Comparison of ENCODE assay signal across 1 cellular context in the genomic region with DNA sequence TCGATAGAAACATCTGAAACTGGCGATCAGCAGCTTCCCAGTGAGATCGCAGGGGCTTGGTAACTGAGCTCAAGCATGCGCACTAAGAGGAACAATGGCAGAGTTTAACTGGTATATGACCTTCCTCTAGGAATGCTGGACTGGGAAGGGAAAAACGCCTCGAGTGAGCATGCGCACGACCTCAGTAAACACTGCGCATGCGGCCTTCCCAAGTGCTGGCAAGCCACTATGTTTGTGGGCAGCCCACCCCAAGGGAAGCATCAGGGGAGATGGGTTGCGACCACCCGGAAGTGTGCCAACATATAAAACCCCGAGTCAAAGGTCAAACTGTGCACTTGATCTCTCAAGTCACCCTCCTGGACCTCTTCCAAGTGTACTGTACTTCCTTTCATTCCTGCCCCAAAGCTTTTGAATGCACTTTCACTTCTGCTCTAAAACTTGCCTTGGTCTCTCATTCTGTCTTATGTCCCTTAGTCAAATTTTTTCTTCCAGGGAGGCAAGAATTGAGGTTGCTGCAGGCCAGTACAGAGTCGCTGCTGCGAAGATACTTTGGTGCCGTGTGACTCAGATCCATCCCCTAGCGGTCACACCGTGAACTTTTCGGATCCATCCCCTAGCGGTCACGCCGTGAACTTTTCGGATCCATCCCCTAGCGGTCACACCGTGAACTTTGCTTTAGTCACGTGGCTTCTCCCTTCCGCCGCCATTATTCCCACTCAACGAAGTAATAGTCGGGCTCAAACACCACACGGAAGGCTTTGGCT.
TF ChIP-seq lines count a peak whose summit lies in the region.

No MANE protein-coding gene starts in this region.

TF ChIP-seq in K562, 482 proteins besides CTCF, POLR2A, EP300 and RAD21 (continued from another document and continues in another):
- TF ChIP-seq GTF2B (IDR thresholded peaks at IDR 0.05; ENCODE audit: extremely low read depth, insufficient read length) (no peak), ZBTB40 (IDR thresholded peaks at IDR 0.05) (no peak), ZBTB40 (CRISPR knock-in tag; IDR thresholded peaks at IDR 0.05) (0 out of 2 replicates have a peak, but pooled peaks have one; percentile 27), TGIF2 (CRISPR knock-in tag; IDR thresholded peaks at IDR 0.05) (no peak), SUPT5H (IDR thresholded peaks at IDR 0.05) (no peak), EP400 (IDR thresholded peaks at IDR 0.05) (no peak), SPI1 (IDR thresholded peaks at IDR 0.05; ENCODE audit: borderline replicate concordance, low read depth, low read length) (no peak), HMG20A (CRISPR knock-in tag; conservative IDR thresholded peaks at IDR 0.05) (no peak), ATF4 (CRISPR knock-in tag; IDR thresholded peaks at IDR 0.05) (no peak), HNRNPUL1 (IDR thresholded peaks at IDR 0.05; ENCODE audit: low read length) (no peak), KLF10 (CRISPR knock-in tag; IDR thresholded peaks at IDR 0.05) (no peak), ZNF764 (CRISPR knock-in tag; IDR thresholded peaks at IDR 0.05; ENCODE audit: low read depth) (no peak), HDAC2 (IDR thresholded peaks at IDR 0.05) (0 out of 2 replicates have a peak, but pooled peaks have one; percentile 22), SIX5 (IDR thresholded peaks at IDR 0.05; ENCODE audit: borderline replicate concordance in 1 of 2, insufficient read depth in 1 of 2, low read depth in 1 of 2, low read length in 2 of 2) (no peak), ZNF644 (tag; IDR thresholded peaks at IDR 0.05; ENCODE audit: low read depth) (no peak), POLR3G (IDR thresholded peaks at IDR 0.05; ENCODE audit: extremely low read depth, insufficient read length, insufficient replicate concordance) (no peak), HDAC6 (IDR thresholded peaks at IDR 0.05; ENCODE audit: low read depth, low read length) (no peak), NCOA2 (IDR thresholded peaks at IDR 0.05; ENCODE audit: partially characterized antibody in 2 of 2) (no peak), HDAC1 (IDR thresholded peaks at IDR 0.05) (no peak), NFATC3 (IDR thresholded peaks at IDR 0.05) (no peak), STAT6 (CRISPR knock-in tag; IDR thresholded peaks at IDR 0.05) (no peak), ZNF830 (CRISPR knock-in tag; IDR thresholded peaks at IDR 0.05) (no peak), NELFE (IDR thresholded peaks at IDR 0.05; ENCODE audit: insufficient read depth, insufficient read length) (no peak), ZNF584 (CRISPR knock-in tag; IDR thresholded peaks at IDR 0.05; ENCODE audit: low read depth) (no peak), LEF1 (IDR thresholded peaks at IDR 0.05) (no peak), ZNF282 (CRISPR knock-in tag; IDR thresholded peaks at IDR 0.05) (no peak), U2AF1 (optimal IDR thresholded peaks at IDR 0.05; ENCODE audit: low read depth, low read length) (no peak)
- TF ChIP-seq, protein P1, sequence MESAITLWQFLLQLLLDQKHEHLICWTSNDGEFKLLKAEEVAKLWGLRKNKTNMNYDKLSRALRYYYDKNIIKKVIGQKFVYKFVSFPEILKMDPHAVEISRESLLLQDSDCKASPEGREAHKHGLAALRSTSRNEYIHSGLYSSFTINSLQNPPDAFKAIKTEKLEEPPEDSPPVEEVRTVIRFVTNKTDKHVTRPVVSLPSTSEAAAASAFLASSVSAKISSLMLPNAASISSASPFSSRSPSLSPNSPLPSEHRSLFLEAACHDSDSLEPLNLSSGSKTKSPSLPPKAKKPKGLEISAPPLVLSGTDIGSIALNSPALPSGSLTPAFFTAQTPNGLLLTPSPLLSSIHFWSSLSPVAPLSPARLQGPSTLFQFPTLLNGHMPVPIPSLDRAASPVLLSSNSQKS (CRISPR knock-in tag; IDR thresholded peaks at IDR 0.05) = no peak
- TF ChIP-seq, protein P2, sequence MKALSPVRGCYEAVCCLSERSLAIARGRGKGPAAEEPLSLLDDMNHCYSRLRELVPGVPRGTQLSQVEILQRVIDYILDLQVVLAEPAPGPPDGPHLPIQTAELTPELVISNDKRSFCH (CRISPR knock-in tag; IDR thresholded peaks at IDR 0.05) = no peak
- TF ChIP-seq, protein P2 (tag; IDR thresholded peaks at IDR 0.05) = no peak
- TF ChIP-seq, protein P3, sequence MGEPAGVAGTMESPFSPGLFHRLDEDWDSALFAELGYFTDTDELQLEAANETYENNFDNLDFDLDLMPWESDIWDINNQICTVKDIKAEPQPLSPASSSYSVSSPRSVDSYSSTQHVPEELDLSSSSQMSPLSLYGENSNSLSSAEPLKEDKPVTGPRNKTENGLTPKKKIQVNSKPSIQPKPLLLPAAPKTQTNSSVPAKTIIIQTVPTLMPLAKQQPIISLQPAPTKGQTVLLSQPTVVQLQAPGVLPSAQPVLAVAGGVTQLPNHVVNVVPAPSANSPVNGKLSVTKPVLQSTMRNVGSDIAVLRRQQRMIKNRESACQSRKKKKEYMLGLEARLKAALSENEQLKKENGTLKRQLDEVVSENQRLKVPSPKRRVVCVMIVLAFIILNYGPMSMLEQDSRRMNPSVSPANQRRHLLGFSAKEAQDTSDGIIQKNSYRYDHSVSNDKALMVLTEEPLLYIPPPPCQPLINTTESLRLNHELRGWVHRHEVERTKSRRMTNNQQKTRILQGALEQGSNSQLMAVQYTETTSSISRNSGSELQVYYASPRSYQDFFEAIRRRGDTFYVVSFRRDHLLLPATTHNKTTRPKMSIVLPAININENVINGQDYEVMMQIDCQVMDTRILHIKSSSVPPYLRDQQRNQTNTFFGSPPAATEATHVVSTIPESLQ (CRISPR knock-in tag; IDR thresholded peaks at IDR 0.05) = no peak
- TF ChIP-seq, protein P4, sequence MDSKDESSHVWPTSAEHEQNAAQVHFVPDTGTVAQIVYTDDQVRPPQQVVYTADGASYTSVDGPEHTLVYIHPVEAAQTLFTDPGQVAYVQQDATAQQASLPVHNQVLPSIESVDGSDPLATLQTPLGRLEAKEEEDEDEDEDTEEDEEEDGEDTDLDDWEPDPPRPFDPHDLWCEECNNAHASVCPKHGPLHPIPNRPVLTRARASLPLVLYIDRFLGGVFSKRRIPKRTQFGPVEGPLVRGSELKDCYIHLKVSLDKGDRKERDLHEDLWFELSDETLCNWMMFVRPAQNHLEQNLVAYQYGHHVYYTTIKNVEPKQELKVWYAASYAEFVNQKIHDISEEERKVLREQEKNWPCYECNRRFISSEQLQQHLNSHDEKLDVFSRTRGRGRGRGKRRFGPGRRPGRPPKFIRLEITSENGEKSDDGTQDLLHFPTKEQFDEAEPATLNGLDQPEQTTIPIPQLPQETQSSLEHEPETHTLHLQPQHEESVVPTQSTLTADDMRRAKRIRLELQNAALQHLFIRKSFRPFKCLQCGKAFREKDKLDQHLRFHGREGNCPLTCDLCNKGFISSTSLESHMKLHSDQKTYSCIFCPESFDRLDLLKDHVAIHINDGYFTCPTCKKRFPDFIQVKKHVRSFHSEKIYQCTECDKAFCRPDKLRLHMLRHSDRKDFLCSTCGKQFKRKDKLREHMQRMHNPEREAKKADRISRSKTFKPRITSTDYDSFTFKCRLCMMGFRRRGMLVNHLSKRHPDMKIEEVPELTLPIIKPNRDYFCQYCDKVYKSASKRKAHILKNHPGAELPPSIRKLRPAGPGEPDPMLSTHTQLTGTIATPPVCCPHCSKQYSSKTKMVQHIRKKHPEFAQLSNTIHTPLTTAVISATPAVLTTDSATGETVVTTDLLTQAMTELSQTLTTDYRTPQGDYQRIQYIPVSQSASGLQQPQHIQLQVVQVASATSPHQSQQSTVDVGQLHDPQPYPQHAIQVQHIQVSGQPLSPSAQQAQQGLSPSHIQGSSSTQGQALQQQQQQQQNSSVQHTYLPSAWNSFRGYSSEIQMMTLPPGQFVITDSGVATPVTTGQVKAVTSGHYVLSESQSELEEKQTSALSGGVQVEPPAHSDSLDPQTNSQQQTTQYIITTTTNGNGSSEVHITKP (IDR thresholded peaks at IDR 0.05; ENCODE audit: partially characterized antibody) = no peak
- TF ChIP-seq, protein P5, sequence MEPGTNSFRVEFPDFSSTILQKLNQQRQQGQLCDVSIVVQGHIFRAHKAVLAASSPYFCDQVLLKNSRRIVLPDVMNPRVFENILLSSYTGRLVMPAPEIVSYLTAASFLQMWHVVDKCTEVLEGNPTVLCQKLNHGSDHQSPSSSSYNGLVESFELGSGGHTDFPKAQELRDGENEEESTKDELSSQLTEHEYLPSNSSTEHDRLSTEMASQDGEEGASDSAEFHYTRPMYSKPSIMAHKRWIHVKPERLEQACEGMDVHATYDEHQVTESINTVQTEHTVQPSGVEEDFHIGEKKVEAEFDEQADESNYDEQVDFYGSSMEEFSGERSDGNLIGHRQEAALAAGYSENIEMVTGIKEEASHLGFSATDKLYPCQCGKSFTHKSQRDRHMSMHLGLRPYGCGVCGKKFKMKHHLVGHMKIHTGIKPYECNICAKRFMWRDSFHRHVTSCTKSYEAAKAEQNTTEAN (CRISPR knock-in tag; IDR thresholded peaks at IDR 0.05) = no peak
